In genomic region chr19:13788991-13789390, GRCh38 we compare ENCODE assay signal across 9 cellular contexts. TPM values are rescaled to one million over a fixed set of nuclear protein-coding genes. Genes with fewer than 3 reads are reported as not detected.
DNase-seq lines count a peak whose midpoint lies in the region; ATAC-seq and TF ChIP-seq lines count a peak whose summit lies in the region.
"Had no signal": no experiment of that assay in that cellular context is flagged by ENCODE, and none has a peak within 500 bp of the region (broad histone marks: within the 10 kb centered on the region; RNA-seq: fewer than 3 reads in every experiment).

No MANE protein-coding gene starts in this region.

- H3K4me3 Mint-ChIP-seq in neural progenitor cell: no peak overlapping the region

- H2AFZ ChIP-seq in neural progenitor cell (replicated peaks): no peak overlapping the region

- peaks cover 13% of the 10 kb centered on the region for H3K4me1 Mint-ChIP-seq in neural progenitor cell

- DNase-seq in AG08396 (ENCODE audit: low spot score): peak; percentile 40
- peak in 1 of 2 experiments; percentile 91 for DNase-seq in HL-60 (ENCODE audit: low read depth in 1 of 2, low spot score in 1 of 2)
- DNase-seq in activated effector memory CD4-positive, alpha-beta T cell treated with Interleukin-2 at 50 U/mL for 16 hours: peak; percentile 33
- peak; percentile 66 for DNase-seq in right atrium auricular region (ENCODE audit: low spot score)
- no peak for DNase-seq in activated CD4-positive, CD25-positive, alpha-beta regulatory T cell treated with anti-CD3 and anti-CD28 coated beads, Interleukin-2, amount 50 U/mL, for 72 hours
- no peak for DNase-seq in NCI-H1417 (lab: John Stamatoyannopoulos, UW)
- DNase-seq in neural progenitor cell (ENCODE audit: low spot score): no peak

- no peak overlapping the region for H3K9ac ChIP-seq in neural progenitor cell

- H3K4me3 ChIP-seq in HL-60 (replicated peaks; ENCODE audit: insufficient read depth, low read length) (no peak overlapping the region), right atrium auricular region (no peak overlapping the region), neural progenitor cell (no peak overlapping the region)
- H3K4me3 ChIP-seq: lung had no signal

- TF ChIP-seq CTCF in HL-60 (IDR thresholded peaks at IDR 0.05; ENCODE audit: insufficient read depth, low read length) (no peak), right atrium auricular region (IDR thresholded peaks at IDR 0.05) (no peak), neural progenitor cell (IDR thresholded peaks at IDR 0.05) (no peak)

- no peaks in the 10 kb centered on the region for H3K79me2 ChIP-seq in neural progenitor cell (ENCODE audit: low read depth)

- no peak overlapping the region for H3K4me2 ChIP-seq in neural progenitor cell

- no peak for ATAC-seq in HG03139 (IDR thresholded peaks at IDR 0.05; ENCODE audit: unreplicated experiment)

- H3F3A ChIP-seq in neural progenitor cell (ENCODE audit: low read depth): peaks cover 11% of the 10 kb centered on the region

- H3K9me3 Mint-ChIP-seq in neural progenitor cell: no peaks in the 10 kb centered on the region

- H3K36me3 Mint-ChIP-seq in neural progenitor cell: no peaks in the 10 kb centered on the region

- H3K27ac ChIP-seq in HL-60 (replicated peaks) (peak overlapping the region; percentile 82), right atrium auricular region (peak overlapping the region; percentile 54 to 76), neural progenitor cell (no peak overlapping the region)

- H3K27ac Mint-ChIP-seq in neural progenitor cell: no peak overlapping the region

- peaks cover 5% of the 10 kb centered on the region for H3K27me3 Mint-ChIP-seq in neural progenitor cell (ENCODE audit: insufficient read depth, low read depth)

- H3K9me3 ChIP-seq in right atrium auricular region (no peaks in the 10 kb centered on the region), neural progenitor cell (ENCODE audit: low read depth) (no peaks in the 10 kb centered on the region)

- H3K4me1 ChIP-seq in right atrium auricular region: peaks cover 0 to 31% of the 10 kb centered on the region in 2 donors
- no peaks in the 10 kb centered on the region for H3K4me1 ChIP-seq in neural progenitor cell

- H4K20me1 ChIP-seq in neural progenitor cell (ENCODE audit: low read depth): no peaks in the 10 kb centered on the region

- H3K36me3 ChIP-seq in right atrium auricular region: no peaks in the 10 kb centered on the region
- H3K36me3 ChIP-seq in neural progenitor cell: no peaks in the 10 kb centered on the region

- H3K27me3 ChIP-seq in HL-60 (ENCODE audit: insufficient read depth, poor library complexity, severe bottlenecking): no peaks in the 10 kb centered on the region
- no peaks in the 10 kb centered on the region for H3K27me3 ChIP-seq in right atrium auricular region
- no peaks in the 10 kb centered on the region for H3K27me3 ChIP-seq in neural progenitor cell

RNA-seq across cellular contexts. Expression of gene ZSWIM4, which starts 6.3 kb away (rescaled TPM):
- total RNA-seq in right atrium auricular region (1 to 10 TPM; 5.7 to 9.8 TPM), neural progenitor cell (ENCODE audit: low replicate concordance) (6.7 and 20.4 TPM in 2 replicates)

RNA-seq across cellular contexts. Expression of gene C19orf53, which starts 14.7 kb away (rescaled TPM):
- total RNA-seq in right atrium auricular region: 100 to 1,000 TPM; 272 to 304 TPM
- 88.2 and 95.6 TPM in 2 replicates for total RNA-seq in neural progenitor cell (ENCODE audit: low replicate concordance)

RNA-seq across cellular contexts. Expression of gene MRI1, which starts 24.7 kb away (rescaled TPM):
- total RNA-seq in right atrium auricular region (10 to 100 TPM; 18.2 to 19.4 TPM), neural progenitor cell (ENCODE audit: low replicate concordance) (6.3 and 22.5 TPM in 2 replicates)

Comparison
In these comparisons a context has a peak if more than half of its experiments do, and no peak if none do; other contexts are left out.
1. DNase-seq: peak in AG08396 (single experiment), activated effector memory CD4-positive, alpha-beta T cell treated with Interleukin-2 at 50 U/mL for 16 hours (single experiment) and right atrium auricular region (single experiment); none in activated CD4-positive, CD25-positive, alpha-beta regulatory T cell treated with anti-CD3 and anti-CD28 coated beads, Interleukin-2, amount 50 U/mL, for 72 hours (single experiment), NCI-H1417 (0 of 3) and neural progenitor cell (single experiment).